11 cellular contexts compared by ENCODE assay signal in the genomic region with DNA sequence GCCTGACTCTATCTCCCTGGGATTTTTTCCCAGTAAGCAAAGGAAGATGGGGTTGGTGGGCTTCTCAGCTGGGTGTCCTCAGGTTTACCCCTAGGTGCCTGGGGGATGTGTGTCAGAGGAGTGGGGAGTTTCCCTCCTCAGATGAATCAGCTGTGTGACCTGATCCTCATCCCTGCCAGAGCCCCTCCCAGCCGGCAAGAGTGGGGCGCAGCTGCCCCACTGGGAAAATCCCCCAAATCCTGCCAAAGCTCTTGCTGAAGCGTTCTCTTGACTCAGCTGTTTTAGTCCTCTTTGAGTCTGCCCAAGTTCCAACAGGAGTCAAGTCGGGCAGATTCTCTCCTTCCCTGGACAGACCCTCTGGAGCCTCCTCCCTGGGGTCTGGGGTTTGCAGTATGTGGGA. TPM values are rescaled to one million over a fixed set of nuclear protein-coding genes. Genes with fewer than 3 reads are reported as not detected.
A peak's percentile ranks its signal among the peaks of the same experiment; 100 is the strongest.
DNase-seq lines count a peak whose midpoint lies in the region; ATAC-seq and TF ChIP-seq lines count a peak whose summit lies in the region.
"Had no signal": no experiment of that assay in that cellular context is flagged by ENCODE, and none has a peak within 500 bp of the region (broad histone marks: within the 10 kb centered on the region; RNA-seq: fewer than 3 reads in every experiment).

No MANE protein-coding gene starts in this region.

- H3K27ac ChIP-seq in SJSA1, result peak overlapping the region; percentile 93
- peak overlapping the region in 14 of 21 experiments; percentile 0 to 76 (median 47) for H3K27ac ChIP-seq in skin epidermis
- no peak overlapping the region for H3K27ac ChIP-seq in caudate nucleus (ENCODE audit: low read depth, low read length)
- H3K27ac ChIP-seq: right lobe of liver had no signal

- H3K27me3 ChIP-seq in SJSA1 (replicated peaks), result no peaks in the 10 kb centered on the region
- H3K27me3 ChIP-seq: right lobe of liver had no signal

- in situ Hi-C loops in GM13977 (cut with MboI; ENCODE audit: low pct_unique_long_range_greater_than_20kb, low sequenced_read_pairs, unreplicated experiment), result no loop called here

- peaks cover 91% of the 10 kb centered on the region for H3K4me1 ChIP-seq in SJSA1 (replicated peaks)

- TF ChIP-seq CTCF in GM13977 (IDR thresholded peaks at IDR 0.05; ENCODE audit: extremely low read depth, insufficient read depth, missing control alignments), result no peak

- H3K9me3 ChIP-seq in SJSA1 (replicated peaks), result no peaks in the 10 kb centered on the region
- H3K9me3 ChIP-seq: right lobe of liver had no signal

- H3K4me3 ChIP-seq in SJSA1, result no peak overlapping the region
- no peak overlapping the region for H3K4me3 ChIP-seq in skin epidermis
- H3K4me3 ChIP-seq: right lobe of liver had no signal

- H3K36me3 ChIP-seq in SJSA1, result peaks cover 23% of the 10 kb centered on the region
- H3K36me3 ChIP-seq: right lobe of liver had no signal

- DNase-seq in GM13977 (ENCODE audit: low spot score) (peak; percentile 50), SJSA1 (ENCODE audit: low read depth in 1 of 2, low spot score in 2 of 2) (peak; percentile 90 to 94), fibroblast of gingiva (ENCODE audit: low read depth) (peak; percentile 75), NCI-H2171 treated with DMSO at 0.1 percent for 48 hours (lab: John Stamatoyannopoulos, UW) (no peak), caudate nucleus (lab: John Stamatoyannopoulos, UW) (no peak)
- DNase-seq in stimulated activated CD4-positive, alpha-beta T cell treated with anti-CD3 and anti-CD28 coated beads, Interleukin-1b, Interleukin-23, amount 100 ng/mL, for 48 hours, result no peak
- DNase-seq: DND-41, right lobe of liver, Right ventricle myocardium superior had no signal

- no peak for ATAC-seq in HG03571 (IDR thresholded peaks at IDR 0.05; ENCODE audit: unreplicated experiment)
- ATAC-seq: right lobe of liver had no signal

RNA-seq across cellular contexts. Expression of gene C11orf68, which starts 6.0 kb away (rescaled TPM):
- 25.0 and 44.8 TPM in 2 replicates for total RNA-seq in SJSA1 (2014; rRNA removed; shearing (Covaris generic))

RNA-seq across cellular contexts. Expression of gene DRAP1, which starts 6.4 kb away (rescaled TPM):
- total RNA-seq in SJSA1 (2014; rRNA removed; shearing (Covaris generic)), result 463 and 527 TPM in 2 replicates

RNA-seq across cellular contexts. Expression of gene FOSL1, which starts 12.7 kb away (rescaled TPM):
- 72.1 and 97.5 TPM in 2 replicates for total RNA-seq in SJSA1 (2014; rRNA removed; shearing (Covaris generic))

RNA-seq across cellular contexts. Expression of gene CCDC85B, which starts 22.4 kb away (rescaled TPM):
- total RNA-seq in SJSA1 (2014; rRNA removed; shearing (Covaris generic)), result 94.0 and 160 TPM in 2 replicates

RNA-seq across cellular contexts. Expression of gene FIBP, which starts 24.6 kb away (rescaled TPM):
- 295 and 309 TPM in 2 replicates for total RNA-seq in SJSA1 (2014; rRNA removed; shearing (Covaris generic))

Comparison
In these comparisons a context has a peak if more than half of its experiments do, and no peak if none do; other contexts are left out.
1. DNase-seq: peak in GM13977 (single experiment), SJSA1 (2 of 2) and fibroblast of gingiva (single experiment); none in NCI-H2171 treated with DMSO at 0.1 percent for 48 hours (single experiment), caudate nucleus (0 of 61) and stimulated activated CD4-positive, alpha-beta T cell treated with anti-CD3 and anti-CD28 coated beads, Interleukin-1b, Interleukin-23, amount 100 ng/mL, for 48 hours (single experiment).